Comparison of ENCODE assay signal across 1 cellular context in the genomic region with DNA sequence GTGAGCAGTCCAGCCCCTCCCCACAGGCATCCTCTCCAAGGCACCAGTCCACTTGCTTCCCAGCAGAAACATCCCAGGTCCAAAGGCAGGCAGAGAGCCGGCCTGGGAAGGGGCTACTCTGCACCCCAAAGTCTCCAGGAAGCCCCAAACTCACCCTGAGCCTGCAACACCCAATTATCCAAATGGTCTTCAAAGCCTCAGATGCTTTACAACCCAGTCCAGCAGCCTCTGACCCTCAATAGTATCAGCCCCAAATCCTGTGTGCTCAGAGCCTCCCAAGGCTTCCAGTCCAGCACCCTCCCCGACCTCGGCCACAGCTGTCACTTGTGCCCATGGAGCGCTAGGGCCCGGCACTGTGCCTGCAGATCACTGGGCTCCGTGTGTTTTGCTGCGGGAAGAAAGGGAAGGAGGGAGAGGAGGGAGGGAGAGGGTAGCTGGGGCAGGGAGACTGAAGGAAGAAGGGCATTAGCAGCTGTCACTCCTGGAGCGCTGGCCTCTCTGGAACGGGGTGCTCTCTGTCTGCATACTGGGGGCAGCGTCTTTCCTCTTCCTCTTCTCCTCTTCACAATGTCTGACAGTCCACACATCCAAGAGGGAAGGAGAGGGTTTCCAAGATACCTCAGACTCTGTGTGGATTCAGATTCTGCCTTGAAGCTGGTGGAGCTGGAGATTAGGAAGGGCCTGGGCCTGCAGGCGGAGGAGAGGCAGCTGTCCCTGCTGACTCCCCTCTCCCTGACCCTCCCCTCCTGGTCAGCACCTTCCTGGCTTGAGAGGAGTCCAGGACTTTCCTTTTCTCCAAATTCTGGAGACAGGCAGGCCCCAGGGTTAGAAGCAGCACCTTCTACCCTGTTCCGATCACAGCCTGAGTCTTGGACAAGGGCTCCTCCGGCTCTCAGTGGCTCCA.
A peak's percentile ranks its signal among the peaks of the same experiment; 100 is the strongest.
TF ChIP-seq lines count a peak whose summit lies in the region.

No MANE protein-coding gene starts in this region.

TF ChIP-seq in HepG2, 621 proteins besides CTCF, POLR2A, EP300 and RAD21 (continued from another document):
- TF ChIP-seq ZNF607 (CRISPR knock-in tag; IDR thresholded peaks at IDR 0.05; ENCODE audit: borderline replicate concordance) (no peak), SALL1 (CRISPR knock-in tag; IDR thresholded peaks at IDR 0.05) (peak; percentile 15; the same call in 1 of the 2 replicates), SMAD9 (CRISPR knock-in tag; IDR thresholded peaks at IDR 0.05) (no peak), ZNF230 (CRISPR knock-in tag; IDR thresholded peaks at IDR 0.05) (no peak), FOXJ3 (CRISPR knock-in tag; IDR thresholded peaks at IDR 0.05; ENCODE audit: borderline replicate concordance) (no peak), ZNF768 (CRISPR knock-in tag; IDR thresholded peaks at IDR 0.05) (no peak)
- TF ChIP-seq, protein P1, sequence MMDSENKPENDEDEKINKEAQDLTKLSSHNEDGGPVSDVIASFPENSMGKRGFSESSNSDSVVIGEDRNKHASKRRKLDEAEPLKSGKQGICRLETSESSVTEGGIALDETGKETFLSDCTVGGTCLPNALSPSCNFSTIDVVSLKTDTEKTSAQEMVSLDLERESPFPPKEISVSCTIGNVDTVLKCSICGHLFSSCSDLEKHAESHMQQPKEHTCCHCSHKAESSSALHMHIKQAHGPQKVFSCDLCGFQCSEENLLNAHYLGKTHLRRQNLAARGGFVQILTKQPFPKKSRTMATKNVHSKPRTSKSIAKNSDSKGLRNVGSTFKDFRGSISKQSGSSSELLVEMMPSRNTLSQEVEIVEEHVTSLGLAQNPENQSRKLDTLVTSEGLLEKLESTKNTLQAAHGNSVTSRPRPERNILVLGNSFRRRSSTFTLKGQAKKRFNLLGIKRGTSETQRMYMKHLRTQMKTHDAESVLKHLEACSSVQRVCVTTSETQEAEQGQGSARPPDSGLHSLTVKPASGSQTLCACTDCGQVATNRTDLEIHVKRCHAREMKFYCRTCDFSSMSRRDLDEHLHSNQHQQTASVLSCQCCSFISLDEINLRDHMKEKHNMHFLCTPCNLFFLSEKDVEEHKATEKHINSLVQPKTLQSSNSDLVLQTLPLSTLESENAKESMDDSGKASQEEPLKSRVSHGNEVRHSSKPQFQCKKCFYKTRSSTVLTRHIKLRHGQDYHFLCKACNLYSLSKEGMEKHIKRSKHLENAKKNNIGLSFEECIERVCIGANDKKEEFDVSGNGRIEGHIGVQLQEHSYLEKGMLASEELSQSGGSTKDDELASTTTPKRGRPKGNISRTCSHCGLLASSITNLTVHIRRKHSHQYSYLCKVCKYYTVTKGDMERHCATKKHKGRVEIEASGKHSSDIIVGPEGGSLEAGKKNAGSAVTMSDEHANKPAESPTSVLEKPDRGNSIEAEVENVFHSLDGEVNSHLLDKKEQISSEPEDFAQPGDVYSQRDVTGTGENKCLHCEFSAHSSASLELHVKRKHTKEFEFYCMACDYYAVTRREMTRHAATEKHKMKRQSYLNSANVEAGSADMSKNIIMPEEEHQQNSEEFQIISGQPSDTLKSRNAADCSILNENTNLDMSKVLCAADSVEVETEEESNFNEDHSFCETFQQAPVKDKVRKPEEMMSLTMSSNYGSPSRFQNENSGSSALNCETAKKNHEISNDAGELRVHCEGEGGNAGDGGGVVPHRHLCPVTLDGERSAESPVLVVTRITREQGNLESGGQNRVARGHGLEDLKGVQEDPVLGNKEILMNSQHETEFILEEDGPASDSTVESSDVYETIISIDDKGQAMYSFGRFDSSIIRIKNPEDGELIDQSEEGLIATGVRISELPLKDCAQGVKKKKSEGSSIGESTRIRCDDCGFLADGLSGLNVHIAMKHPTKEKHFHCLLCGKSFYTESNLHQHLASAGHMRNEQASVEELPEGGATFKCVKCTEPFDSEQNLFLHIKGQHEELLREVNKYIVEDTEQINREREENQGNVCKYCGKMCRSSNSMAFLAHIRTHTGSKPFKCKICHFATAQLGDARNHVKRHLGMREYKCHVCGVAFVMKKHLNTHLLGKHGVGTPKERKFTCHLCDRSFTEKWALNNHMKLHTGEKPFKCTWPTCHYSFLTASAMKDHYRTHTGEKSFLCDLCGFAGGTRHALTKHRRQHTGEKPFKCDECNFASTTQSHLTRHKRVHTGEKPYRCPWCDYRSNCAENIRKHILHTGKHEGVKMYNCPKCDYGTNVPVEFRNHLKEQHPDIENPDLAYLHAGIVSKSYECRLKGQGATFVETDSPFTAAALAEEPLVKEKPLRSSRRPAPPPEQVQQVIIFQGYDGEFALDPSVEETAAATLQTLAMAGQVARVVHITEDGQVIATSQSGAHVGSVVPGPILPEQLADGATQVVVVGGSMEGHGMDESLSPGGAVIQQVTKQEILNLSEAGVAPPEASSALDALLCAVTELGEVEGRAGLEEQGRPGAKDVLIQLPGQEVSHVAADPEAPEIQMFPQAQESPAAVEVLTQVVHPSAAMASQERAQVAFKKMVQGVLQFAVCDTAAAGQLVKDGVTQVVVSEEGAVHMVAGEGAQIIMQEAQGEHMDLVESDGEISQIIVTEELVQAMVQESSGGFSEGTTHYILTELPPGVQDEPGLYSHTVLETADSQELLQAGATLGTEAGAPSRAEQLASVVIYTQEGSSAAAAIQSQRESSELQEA (CRISPR knock-in tag; IDR thresholded peaks at IDR 0.05; ENCODE audit: not compliant biosample characterization): no peak
